ENCODE assay signal across 8 cellular contexts in genomic region chrX:52262195-52262546, GRCh38.
DNase-seq lines count a peak whose midpoint lies in the region; ATAC-seq and TF ChIP-seq lines count a peak whose summit lies in the region.

No MANE protein-coding gene starts in this region.

- H3K9me3 ChIP-seq in HUES48 (ENCODE audit: control insufficient read depth, insufficient read depth, low read length) (peaks cover 13% of the 10 kb centered on the region; the same call in 1 of the 2 replicates), mucosa of descending colon (no peaks in the 10 kb centered on the region)

- DNase-seq in D341Med (ENCODE audit: low spot score), result peak; percentile 10
- peak; percentile 2 for DNase-seq in central memory CD4-positive, alpha-beta T cell
- no peak for DNase-seq in mucosa of descending colon
- DNase-seq in SIG-M5 (lab: John Stamatoyannopoulos, UW), result no peak
- no peak for DNase-seq in NCI-H345 treated with DMSO at 0.1 percent for 48 hours (lab: John Stamatoyannopoulos, UW; ENCODE audit: unreplicated experiment)
- DNase-seq in NCI-H2029 treated with DMSO at 0.1 percent for 48 hours (lab: John Stamatoyannopoulos, UW), result no peak

- peak overlapping the region; percentile 76 for H3K4me3 ChIP-seq in HUES48 (ENCODE audit: low read depth, low read length)
- no peak overlapping the region for H3K4me3 ChIP-seq in mucosa of descending colon

- H3K4me1 ChIP-seq in HUES48 (ENCODE audit: control insufficient read depth, insufficient read depth, low read length) (peaks cover 8% of the 10 kb centered on the region; the same call in 1 of the 2 replicates), mucosa of descending colon (ENCODE audit: low read depth) (no peaks in the 10 kb centered on the region)

- TF ChIP-seq CTCF in mucosa of descending colon (IDR thresholded peaks at IDR 0.05), result no peak

- H3K27ac ChIP-seq in HUES48 (ENCODE audit: low read depth, low read length), result peak overlapping the region; percentile 88

- ATAC-seq in mucosa of descending colon, result peak; percentile 9
- ATAC-seq in GM21786 (IDR thresholded peaks at IDR 0.05; ENCODE audit: unreplicated experiment), result no peak

- no peaks in the 10 kb centered on the region for H3K27me3 ChIP-seq in HUES48 (ENCODE audit: control insufficient read depth, insufficient read depth, low read length)

- intact Hi-C loops in mucosa of descending colon (cut with DNase I, micrococcal nuclease), result no loop called here

- H3K36me3 ChIP-seq in HUES48 (ENCODE audit: control insufficient read depth, insufficient read depth, low read length), result no peaks in the 10 kb centered on the region
- no peaks in the 10 kb centered on the region for H3K36me3 ChIP-seq in mucosa of descending colon (ENCODE audit: low read depth)

- no peak overlapping the region for H3K9ac ChIP-seq in HUES48 (ENCODE audit: low read depth, low read length)

Comparison
In these comparisons a context has a peak if more than half of its experiments do, and no peak if none do; other contexts are left out.
1. DNase-seq: peak in D341Med (single experiment) and central memory CD4-positive, alpha-beta T cell (single experiment); none in mucosa of descending colon (0 of 3), SIG-M5 (single experiment), NCI-H345 treated with DMSO at 0.1 percent for 48 hours (single experiment) and NCI-H2029 treated with DMSO at 0.1 percent for 48 hours (single experiment).